Comparison of ENCODE assay signal across 8 cellular contexts in the genomic region with DNA sequence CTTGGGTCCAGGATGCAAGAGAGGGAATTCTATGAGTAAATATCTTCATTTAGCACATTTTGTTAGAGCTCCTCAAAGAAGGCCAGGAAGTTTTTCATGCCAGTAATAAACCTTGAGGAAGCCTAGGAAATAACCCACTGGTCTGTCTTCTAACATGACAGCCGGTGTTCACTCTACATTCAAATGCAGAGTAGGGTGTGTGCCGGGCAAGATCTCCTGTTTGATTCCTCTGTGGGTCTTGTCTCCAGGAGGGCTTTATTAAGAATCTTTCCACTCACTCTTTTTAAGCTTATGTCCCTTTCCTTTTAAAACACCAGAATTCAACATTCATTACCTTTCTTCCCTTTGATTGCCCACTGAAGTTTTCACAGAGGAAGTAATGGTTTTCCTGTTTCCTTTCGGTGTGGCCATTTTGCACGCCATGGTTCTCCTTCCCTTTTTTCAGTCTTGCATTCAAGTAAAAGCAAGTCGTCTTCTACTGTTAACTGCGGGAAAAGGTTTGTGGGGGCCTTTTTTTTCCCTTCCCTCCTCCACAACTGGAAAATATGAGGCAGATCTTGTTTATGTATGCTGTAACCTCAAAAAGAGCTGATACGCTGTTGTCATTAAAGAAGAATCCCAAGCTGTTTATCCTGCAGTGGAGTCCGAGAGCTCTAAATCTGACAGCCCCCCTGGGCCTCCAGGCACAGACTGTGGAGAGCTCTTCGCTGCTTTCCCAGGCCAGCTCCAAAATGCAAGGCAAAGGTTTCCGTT. TPM values are rescaled to one million over a fixed set of nuclear protein-coding genes. Genes with fewer than 3 reads are reported as not detected.
DNase-seq lines count a peak whose midpoint lies in the region; ATAC-seq lines count a peak whose summit lies in the region.

No MANE protein-coding gene starts in this region.

- peak overlapping the region; percentile 79 for H3K27ac ChIP-seq in muscle layer of duodenum (ENCODE audit: low read length)

- no peak for ATAC-seq in HG03565 (IDR thresholded peaks at IDR 0.05; ENCODE audit: unreplicated experiment)

- no peaks in the 10 kb centered on the region for H3K36me3 ChIP-seq in muscle layer of duodenum (ENCODE audit: control insufficient read depth in 1 of 2, insufficient read depth in 2 of 2, low read length in 2 of 2)

- no peaks in the 10 kb centered on the region for H3K9me3 Mint-ChIP-seq in activated naive CD4-positive, alpha-beta T cell treated with anti-CD3 and anti-CD28 coated beads for 36 hours

- no peaks in the 10 kb centered on the region for H3K9me3 ChIP-seq in muscle layer of duodenum (ENCODE audit: control insufficient read depth in 1 of 2, low read length in 2 of 2)

- peak overlapping the region; percentile 8 to 17 for H3K4me3 ChIP-seq in muscle layer of duodenum (ENCODE audit: low read depth in 1 of 2, low read length in 2 of 2)

- H3K4me1 Mint-ChIP-seq in activated naive CD4-positive, alpha-beta T cell treated with anti-CD3 and anti-CD28 coated beads for 36 hours (ENCODE audit: low read depth) = peaks cover 48% of the 10 kb centered on the region

- no peaks in the 10 kb centered on the region for H3K27me3 ChIP-seq in muscle layer of duodenum (ENCODE audit: low read depth, low read length)

- DNase-seq in activated naive CD4-positive, alpha-beta T cell treated with anti-CD3 and anti-CD28 coated beads for 36 hours = peak; percentile 17
- no peak for DNase-seq in activated naive CD4-positive, alpha-beta T cell treated with anti-CD3 and anti-CD28 coated beads, Interleukin-2, amount 50 U/mL, for 16 hours
- peak; percentile 23 for DNase-seq in OCI-M1 (lab: John Stamatoyannopoulos, UW)
- DNase-seq in ecto neural progenitor cell (ENCODE audit: low spot score) = peak; percentile 65
- DNase-seq in NCI-H187 (lab: John Stamatoyannopoulos, UW) = no peak
- no peak for DNase-seq in NCI-H748 treated with DMSO at 0.1 percent for 48 hours (lab: John Stamatoyannopoulos, UW)

- intact Hi-C loops in activated naive CD4-positive, alpha-beta T cell treated with anti-CD3 and anti-CD28 coated beads for 36 hours (cut with micrococcal nuclease) = loop anchor here (2.0 kb wide), 3 partner anchors 31 to 327 kb away; a partner anchor contains a TSS

- H3K27me3 Mint-ChIP-seq in activated naive CD4-positive, alpha-beta T cell treated with anti-CD3 and anti-CD28 coated beads for 36 hours (ENCODE audit: low read depth) = no peaks in the 10 kb centered on the region

- H3K4me3 Mint-ChIP-seq in activated naive CD4-positive, alpha-beta T cell treated with anti-CD3 and anti-CD28 coated beads for 36 hours = peak overlapping the region; percentile 34

- no peaks in the 10 kb centered on the region for H3K36me3 Mint-ChIP-seq in activated naive CD4-positive, alpha-beta T cell treated with anti-CD3 and anti-CD28 coated beads for 36 hours (ENCODE audit: low read depth)

- peak overlapping the region; percentile 47 for H3K27ac Mint-ChIP-seq in activated naive CD4-positive, alpha-beta T cell treated with anti-CD3 and anti-CD28 coated beads for 36 hours

- CTCF ChIA-PET in activated naive CD4-positive, alpha-beta T cell treated with anti-CD3 and anti-CD28 coated beads for 36 hours (lab: Charles Lee) = interaction anchor here (0.5 to 3.5 kb wide), 5 partner anchors 11 to 242 kb away, joined by 4 to 13 read pairs (median 7); no protein-coding TSS in a partner anchor

- peaks cover 34 to 36% of the 10 kb centered on the region in 2 donors for H3K4me1 ChIP-seq in muscle layer of duodenum (ENCODE audit: control insufficient read depth in 1 of 2, insufficient read depth in 2 of 2, low read length in 2 of 2)

RNA-seq across cellular contexts. Expression of a gene that starts 40.6 kb away (rescaled TPM):
- under 1 TPM in 1 of 2 experiments, not detected in 1; 0.24 TPM for total RNA-seq in activated naive CD4-positive, alpha-beta T cell treated with anti-CD3 and anti-CD28 coated beads for 36 hours

Comparison
In these comparisons a context has a peak if more than half of its experiments do, and no peak if none do; other contexts are left out.
1. DNase-seq: peak in activated naive CD4-positive, alpha-beta T cell treated with anti-CD3 and anti-CD28 coated beads for 36 hours (single experiment), OCI-M1 (single experiment) and ecto neural progenitor cell (single experiment); none in activated naive CD4-positive, alpha-beta T cell treated with anti-CD3 and anti-CD28 coated beads, Interleukin-2, amount 50 U/mL, for 16 hours (single experiment), NCI-H187 (0 of 2) and NCI-H748 treated with DMSO at 0.1 percent for 48 hours (single experiment).